In genomic region chr17:33968350-33969044, GRCh38 we compare ENCODE assay signal across 8 cellular contexts.
DNase-seq lines count a peak whose midpoint lies in the region; ATAC-seq and TF ChIP-seq lines count a peak whose summit lies in the region.

No MANE protein-coding gene starts in this region.

- no peak for TF ChIP-seq CTCF in NB4 (IDR thresholded peaks at IDR 0.05; ENCODE audit: low read depth, low read length)

- TF ChIP-seq POLR2A in NB4 (IDR thresholded peaks at IDR 0.05; ENCODE audit: extremely low read depth, insufficient read length): no peak

- H3K27ac Mint-ChIP-seq in effector memory CD8-positive, alpha-beta T cell: peak overlapping the region; percentile 66 to 91

- no peak overlapping the region for H3K4me3 ChIP-seq in NB4 (ENCODE audit: low read depth, low read length)

- peaks cover 27 to 29% of the 10 kb centered on the region in 2 donors for H3K4me1 Mint-ChIP-seq in effector memory CD8-positive, alpha-beta T cell (ENCODE audit: low read depth in 2 of 2)

- peak overlapping the region; percentile 42 to 60 for H3K4me3 Mint-ChIP-seq in effector memory CD8-positive, alpha-beta T cell

- ATAC-seq in GM18498 (IDR thresholded peaks at IDR 0.05; ENCODE audit: unreplicated experiment) (peak; percentile 60), GM21576 (IDR thresholded peaks at IDR 0.05; ENCODE audit: unreplicated experiment) (peak; percentile 48), GM19023 (IDR thresholded peaks at IDR 0.05; ENCODE audit: unreplicated experiment) (no peak)
- ATAC-seq in effector memory CD8-positive, alpha-beta T cell (replicated peaks): peak; percentile 71

- DNase-seq in NB4 (ENCODE audit: low read depth) (peak; percentile 71), NCI-H2081 (lab: John Stamatoyannopoulos, UW) (no peak), NCI-H345 (lab: John Stamatoyannopoulos, UW) (no peak), SKM-1 (lab: John Stamatoyannopoulos, UW; ENCODE audit: unreplicated experiment) (no peak)
- peak in 2 of 3 experiments; percentile 9 to 12 for DNase-seq in effector memory CD8-positive, alpha-beta T cell

- no peaks in the 10 kb centered on the region for H3K36me3 Mint-ChIP-seq in effector memory CD8-positive, alpha-beta T cell (ENCODE audit: insufficient read depth)

- peaks cover 0 to 19% of the 10 kb centered on the region in 2 donors for H3K27me3 Mint-ChIP-seq in effector memory CD8-positive, alpha-beta T cell

- no peaks in the 10 kb centered on the region for H3K9me3 Mint-ChIP-seq in effector memory CD8-positive, alpha-beta T cell

Comparison
In these comparisons a context has a peak if more than half of its experiments do, and no peak if none do; other contexts are left out.
1. DNase-seq: peak in NB4 (single experiment) and effector memory CD8-positive, alpha-beta T cell (2 of 3); none in NCI-H2081 (0 of 2), NCI-H345 (single experiment) and SKM-1 (single experiment).